Comparison of ENCODE assay signal across 1 cellular context in genomic region chr5:41903892-41904799, GRCh38.
TF ChIP-seq lines count a peak whose summit lies in the region.

A gene with protein sequence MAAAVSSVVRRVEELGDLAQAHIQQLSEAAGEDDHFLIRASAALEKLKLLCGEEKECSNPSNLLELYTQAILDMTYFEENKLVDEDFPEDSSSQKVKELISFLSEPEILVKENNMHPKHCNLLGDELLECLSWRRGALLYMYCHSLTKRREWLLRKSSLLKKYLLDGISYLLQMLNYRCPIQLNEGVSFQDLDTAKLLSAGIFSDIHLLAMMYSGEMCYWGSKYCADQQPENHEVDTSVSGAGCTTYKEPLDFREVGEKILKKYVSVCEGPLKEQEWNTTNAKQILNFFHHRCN (plus strand): TSS chr5:41904344. CDS start chr5:41904368, 24 bp downstream.

TF ChIP-seq in HepG2, 621 proteins besides CTCF, POLR2A, EP300 and RAD21 (continued from another document and continues in another):
- TF ChIP-seq ZBTB38 (CRISPR knock-in tag; IDR thresholded peaks at IDR 0.05) (peak; percentile 34; the same call in 1 of the 2 replicates), ZNF841 (CRISPR knock-in tag; IDR thresholded peaks at IDR 0.05; ENCODE audit: borderline replicate concordance) (no peak), TAF15 (IDR thresholded peaks at IDR 0.05; ENCODE audit: low read depth, low read length, poor library complexity, severe bottlenecking) (peak; percentile 86), ESRRA (CRISPR knock-in tag; IDR thresholded peaks at IDR 0.05; ENCODE audit: low read depth) (peak; percentile 42; the same call in 1 of the 2 replicates), SIN3B (IDR thresholded peaks at IDR 0.05; ENCODE audit: low read length) (peak; percentile 79), ZSCAN31 (CRISPR knock-in tag; IDR thresholded peaks at IDR 0.05; ENCODE audit: low read depth) (peak; percentile 85; the same call in 1 of the 2 replicates), ZFP41 (CRISPR knock-in tag; IDR thresholded peaks at IDR 0.05; ENCODE audit: borderline replicate concordance) (peak; percentile 92), E2F5 (CRISPR knock-in tag; conservative IDR thresholded peaks at IDR 0.05) (no peak; the same call in 1 of the 2 replicates), U2AF1 (optimal IDR thresholded peaks at IDR 0.05; ENCODE audit: low read depth, low read length) (peak; percentile 33), ONECUT2 (CRISPR knock-in tag; IDR thresholded peaks at IDR 0.05) (0 out of 2 replicates have a peak, but pooled peaks have one; percentile 36), SATB2 (CRISPR knock-in tag; IDR thresholded peaks at IDR 0.05) (no peak), SP4 (CRISPR knock-in tag; IDR thresholded peaks at IDR 0.05) (peak; percentile 87), NCOA1 (CRISPR knock-in tag; IDR thresholded peaks at IDR 0.05) (0 out of 2 replicates have a peak, but pooled peaks have one; percentile 75), ZNF782 (CRISPR knock-in tag; IDR thresholded peaks at IDR 0.05; ENCODE audit: borderline replicate concordance) (no peak; the same call in 1 of the 2 replicates), ZNF713 (CRISPR knock-in tag; IDR thresholded peaks at IDR 0.05) (0 out of 2 replicates have a peak, but pooled peaks have one; percentile 27), TEF (CRISPR knock-in tag; IDR thresholded peaks at IDR 0.05) (peak; percentile 41; the same call in 1 of the 2 replicates), HNRNPK (IDR thresholded peaks at IDR 0.05; ENCODE audit: low read depth, low read length, poor library complexity, severe bottlenecking) (no peak), ZNF687 (CRISPR knock-in tag; IDR thresholded peaks at IDR 0.05) (peak; percentile 93), RFX5 (IDR thresholded peaks at IDR 0.05; ENCODE audit: low read depth, low read length) (peak; percentile 65), ZNF816 (CRISPR knock-in tag; IDR thresholded peaks at IDR 0.05; ENCODE audit: borderline replicate concordance) (0 out of 2 replicates have a peak, but pooled peaks have one; percentile 63), ZNF572 (CRISPR knock-in tag; IDR thresholded peaks at IDR 0.05) (0 out of 2 replicates have a peak, but pooled peaks have one; percentile 7), E2F2 (CRISPR knock-in tag; IDR thresholded peaks at IDR 0.05; ENCODE audit: borderline replicate concordance) (no peak), RCOR2 (CRISPR knock-in tag; IDR thresholded peaks at IDR 0.05) (no peak), MBD4 (IDR thresholded peaks at IDR 0.05; ENCODE audit: borderline replicate concordance, low read length) (no peak), ZNF724P (CRISPR knock-in tag; IDR thresholded peaks at IDR 0.05; ENCODE audit: borderline replicate concordance) (no peak), ZNF382 (CRISPR knock-in tag; IDR thresholded peaks at IDR 0.05; ENCODE audit: borderline replicate concordance) (no peak), ZNF282 (IDR thresholded peaks at IDR 0.05; ENCODE audit: partially characterized antibody) (no peak), NR2F1 (CRISPR knock-in tag; IDR thresholded peaks at IDR 0.05) (peak; percentile 43 to 74; a peak in 3 of 4 replicates), CBX2 (IDR thresholded peaks at IDR 0.05; ENCODE audit: low read depth, low read length) (no peak), CBX2 (CRISPR knock-in tag; IDR thresholded peaks at IDR 0.05; ENCODE audit: low read depth) (no peak), ZZZ3 (CRISPR knock-in tag; IDR thresholded peaks at IDR 0.05; ENCODE audit: borderline replicate concordance) (peak; percentile 97; the same call in 1 of the 2 replicates), ATF1 (CRISPR knock-in tag; IDR thresholded peaks at IDR 0.05) (peak; percentile 95), GRHL1 (CRISPR knock-in tag; conservative IDR thresholded peaks at IDR 0.05) (no peak), TEAD2 (CRISPR knock-in tag; IDR thresholded peaks at IDR 0.05) (peak; percentile 76; the same call in 1 of the 2 replicates), ETV6 (CRISPR knock-in tag; conservative IDR thresholded peaks at IDR 0.05) (no peak), PHF8 (CRISPR knock-in tag; IDR thresholded peaks at IDR 0.05) (peak; percentile 100), ZNF605 (CRISPR knock-in tag; IDR thresholded peaks at IDR 0.05) (peak; percentile 94), HDAC6 (IDR thresholded peaks at IDR 0.05; ENCODE audit: low read depth, low read length) (no peak)
- TF ChIP-seq, protein P1, sequence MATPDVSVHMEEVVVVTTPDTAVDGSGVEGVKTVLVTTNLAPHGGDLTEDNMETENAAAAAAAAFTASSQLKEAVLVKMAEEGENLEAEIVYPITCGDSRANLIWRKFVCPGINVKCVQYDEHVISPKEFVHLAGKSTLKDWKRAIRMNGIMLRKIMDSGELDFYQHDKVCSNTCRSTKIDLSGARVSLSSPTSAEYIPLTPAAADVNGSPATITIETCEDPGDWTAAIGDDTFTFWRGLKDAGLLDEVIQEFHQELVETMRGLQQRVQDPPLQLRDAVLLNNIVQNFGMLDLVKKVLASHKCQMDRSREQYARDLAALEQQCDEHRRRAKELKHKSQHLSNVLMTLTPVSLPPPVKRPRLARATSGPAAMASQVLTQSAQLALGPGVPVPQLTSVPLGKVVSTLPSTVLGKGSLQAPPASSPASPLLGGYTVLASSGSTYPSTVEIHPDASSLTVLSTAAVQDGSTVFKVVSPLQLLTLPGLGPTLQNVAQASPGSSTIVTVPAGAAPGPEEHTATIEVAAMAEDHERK (CRISPR knock-in tag; IDR thresholded peaks at IDR 0.05; ENCODE audit: low read depth) = no peak
- TF ChIP-seq, protein P2, sequence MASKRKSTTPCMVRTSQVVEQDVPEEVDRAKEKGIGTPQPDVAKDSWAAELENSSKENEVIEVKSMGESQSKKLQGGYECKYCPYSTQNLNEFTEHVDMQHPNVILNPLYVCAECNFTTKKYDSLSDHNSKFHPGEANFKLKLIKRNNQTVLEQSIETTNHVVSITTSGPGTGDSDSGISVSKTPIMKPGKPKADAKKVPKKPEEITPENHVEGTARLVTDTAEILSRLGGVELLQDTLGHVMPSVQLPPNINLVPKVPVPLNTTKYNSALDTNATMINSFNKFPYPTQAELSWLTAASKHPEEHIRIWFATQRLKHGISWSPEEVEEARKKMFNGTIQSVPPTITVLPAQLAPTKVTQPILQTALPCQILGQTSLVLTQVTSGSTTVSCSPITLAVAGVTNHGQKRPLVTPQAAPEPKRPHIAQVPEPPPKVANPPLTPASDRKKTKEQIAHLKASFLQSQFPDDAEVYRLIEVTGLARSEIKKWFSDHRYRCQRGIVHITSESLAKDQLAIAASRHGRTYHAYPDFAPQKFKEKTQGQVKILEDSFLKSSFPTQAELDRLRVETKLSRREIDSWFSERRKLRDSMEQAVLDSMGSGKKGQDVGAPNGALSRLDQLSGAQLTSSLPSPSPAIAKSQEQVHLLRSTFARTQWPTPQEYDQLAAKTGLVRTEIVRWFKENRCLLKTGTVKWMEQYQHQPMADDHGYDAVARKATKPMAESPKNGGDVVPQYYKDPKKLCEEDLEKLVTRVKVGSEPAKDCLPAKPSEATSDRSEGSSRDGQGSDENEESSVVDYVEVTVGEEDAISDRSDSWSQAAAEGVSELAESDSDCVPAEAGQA (IDR thresholded peaks at IDR 0.05; ENCODE audit: low read depth) = peak; percentile 46; the same call in 1 of the 2 replicates
- TF ChIP-seq, protein P2 (CRISPR knock-in tag; IDR thresholded peaks at IDR 0.05; ENCODE audit: borderline replicate concordance) = 0 out of 2 replicates have a peak, but pooled peaks have one; percentile 75
- TF ChIP-seq, protein P3, sequence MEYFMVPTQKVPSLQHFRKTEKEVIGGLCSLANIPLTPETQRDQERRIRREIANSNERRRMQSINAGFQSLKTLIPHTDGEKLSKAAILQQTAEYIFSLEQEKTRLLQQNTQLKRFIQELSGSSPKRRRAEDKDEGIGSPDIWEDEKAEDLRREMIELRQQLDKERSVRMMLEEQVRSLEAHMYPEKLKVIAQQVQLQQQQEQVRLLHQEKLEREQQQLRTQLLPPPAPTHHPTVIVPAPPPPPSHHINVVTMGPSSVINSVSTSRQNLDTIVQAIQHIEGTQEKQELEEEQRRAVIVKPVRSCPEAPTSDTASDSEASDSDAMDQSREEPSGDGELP (IDR thresholded peaks at IDR 0.05; ENCODE audit: borderline replicate concordance, low read depth) = peak; percentile 90; the same call in 1 of the 2 replicates
- TF ChIP-seq, protein P4, sequence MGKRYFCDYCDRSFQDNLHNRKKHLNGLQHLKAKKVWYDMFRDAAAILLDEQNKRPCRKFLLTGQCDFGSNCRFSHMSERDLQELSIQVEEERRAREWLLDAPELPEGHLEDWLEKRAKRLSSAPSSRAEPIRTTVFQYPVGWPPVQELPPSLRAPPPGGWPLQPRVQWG (CRISPR knock-in tag; IDR thresholded peaks at IDR 0.05; ENCODE audit: borderline replicate concordance, low read depth) = no peak
